In the genomic region with DNA sequence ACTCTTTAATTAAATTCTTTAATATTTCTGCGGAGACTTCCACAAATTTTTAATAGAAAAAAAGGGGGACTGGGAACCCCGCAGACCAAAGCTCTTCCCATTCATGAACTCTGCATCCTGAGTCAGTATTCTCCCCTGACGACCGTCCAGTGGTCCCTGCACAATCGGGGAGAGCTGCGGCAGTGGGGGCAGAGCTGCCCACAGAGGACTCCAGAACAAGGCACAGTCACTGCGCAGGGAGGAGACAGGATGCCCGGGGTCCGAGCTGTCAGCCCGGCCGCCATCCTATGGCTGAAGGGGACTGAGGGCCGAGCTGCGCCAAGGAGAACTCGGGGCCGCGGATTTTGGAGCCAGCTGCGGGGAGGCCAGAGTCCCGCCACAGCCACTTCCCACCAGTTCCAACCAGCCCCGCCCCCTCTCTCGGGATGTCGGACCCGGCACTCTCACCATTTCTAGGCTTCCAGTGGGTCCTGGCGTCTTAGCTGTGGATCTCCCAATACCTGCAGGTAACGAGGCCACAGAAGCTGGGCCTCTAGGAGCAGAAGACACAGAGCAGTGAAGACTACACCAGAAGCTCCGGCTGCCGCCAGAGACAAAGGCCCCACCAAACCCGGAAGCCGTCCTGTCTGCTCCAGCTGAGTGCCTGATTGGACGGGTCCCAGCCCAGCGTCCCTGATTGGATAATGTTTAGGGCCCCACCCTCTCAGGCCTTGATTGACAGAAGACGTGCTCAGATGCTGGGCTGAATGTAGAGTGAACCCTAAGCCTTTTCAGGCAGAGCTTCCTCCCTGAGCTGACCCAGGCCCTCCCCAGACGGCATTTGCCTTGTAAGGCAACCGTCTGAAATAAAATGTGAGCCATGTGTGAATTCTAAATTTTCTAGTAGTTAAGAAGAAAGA, we compare ENCODE assay signal across 8 cellular contexts. TPM values are rescaled to one million over a fixed set of nuclear protein-coding genes. Genes with fewer than 3 reads are reported as not detected.
DNase-seq lines count a peak whose midpoint lies in the region; ATAC-seq, FAIRE-seq and TF ChIP-seq lines count a peak whose summit lies in the region.

A gene with protein sequence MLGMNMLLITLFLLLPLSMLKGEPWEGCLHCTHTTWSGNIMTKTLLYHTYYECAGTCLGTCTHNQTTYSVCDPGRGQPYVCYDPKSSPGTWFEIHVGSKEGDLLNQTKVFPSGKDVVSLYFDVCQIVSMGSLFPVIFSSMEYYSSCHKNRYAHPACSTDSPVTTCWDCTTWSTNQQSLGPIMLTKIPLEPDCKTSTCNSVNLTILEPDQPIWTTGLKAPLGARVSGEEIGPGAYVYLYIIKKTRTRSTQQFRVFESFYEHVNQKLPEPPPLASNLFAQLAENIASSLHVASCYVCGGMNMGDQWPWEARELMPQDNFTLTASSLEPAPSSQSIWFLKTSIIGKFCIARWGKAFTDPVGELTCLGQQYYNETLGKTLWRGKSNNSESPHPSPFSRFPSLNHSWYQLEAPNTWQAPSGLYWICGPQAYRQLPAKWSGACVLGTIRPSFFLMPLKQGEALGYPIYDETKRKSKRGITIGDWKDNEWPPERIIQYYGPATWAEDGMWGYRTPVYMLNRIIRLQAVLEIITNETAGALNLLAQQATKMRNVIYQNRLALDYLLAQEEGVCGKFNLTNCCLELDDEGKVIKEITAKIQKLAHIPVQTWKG (minus strand): TSS at position 594 of the 899 bp plus-strand sequence. CDS start 13,661 bp downstream, outside the sequence.

- DNase-seq in NCI-H187 treated with DMSO at 0.1 percent for 48 hours (lab: John Stamatoyannopoulos, UW), result peak; percentile 95
- peak; percentile 89 for DNase-seq in astrocyte (ENCODE audit: low read depth)
- DNase-seq in hepatic stellate cell (ENCODE audit: low spot score), result peak; percentile 93
- peak; percentile 97 for DNase-seq in aorta

- no peaks in the 10 kb centered on the region for H3K36me3 ChIP-seq in astrocyte (ENCODE audit: insufficient read depth, low read length)
- no peaks in the 10 kb centered on the region for H3K36me3 ChIP-seq in rectal smooth muscle tissue (ENCODE audit: control insufficient read depth, insufficient read depth, low read length)
- H3K36me3 ChIP-seq in aorta (ENCODE audit: control insufficient read depth in 1 of 2, insufficient read depth in 2 of 2, low read length in 1 of 2), result no peaks in the 10 kb centered on the region

- peak within 1 kb of the TSS; percentile 97 for H3K4me3 Mint-ChIP-seq in astrocyte (ENCODE audit: unreplicated experiment)

- no peak for TF ChIP-seq CTCF in astrocyte (IDR thresholded peaks at IDR 0.05; ENCODE audit: insufficient read depth, low read depth, low read length)

- whole genome bisulfite sequencing in aorta, 2 donors, result 0 to 1% methylated on average over 31 to 33 of the region's 33 CpGs

- H3K27me3 ChIP-seq in astrocyte (ENCODE audit: insufficient read depth, low read length), result no peaks in the 10 kb centered on the region
- no peaks in the 10 kb centered on the region for H3K27me3 ChIP-seq in rectal smooth muscle tissue (ENCODE audit: control insufficient read depth, insufficient read depth, low read length)
- no peaks in the 10 kb centered on the region for H3K27me3 ChIP-seq in aorta (ENCODE audit: control insufficient read depth in 1 of 2, insufficient read depth in 2 of 2, low read length in 1 of 2)

- H3K9me3 ChIP-seq in astrocyte (ENCODE audit: insufficient read depth, low read depth, low read length) (peaks cover 4% of the 10 kb centered on the region), aorta (ENCODE audit: control insufficient read depth, low read length) (no peaks in the 10 kb centered on the region)

- peaks cover 6% of the 10 kb centered on the region for H3K4me1 Mint-ChIP-seq in astrocyte (ENCODE audit: low read depth, unreplicated experiment)

- peaks cover under 1% of the 10 kb centered on the region for H3K9me3 Mint-ChIP-seq in astrocyte (ENCODE audit: unreplicated experiment)

- H2AFZ ChIP-seq in astrocyte (ENCODE audit: low read depth, low read length), result peak within 1 kb of the TSS; percentile 98

- peak within 1 kb of the TSS; percentile 84 for H3K4me2 ChIP-seq in astrocyte (ENCODE audit: low read length)

- peak within 1 kb of the TSS; percentile 93 for H3K9ac ChIP-seq in astrocyte (ENCODE audit: low read length)
- H3K9ac ChIP-seq in rectal smooth muscle tissue (ENCODE audit: low read length), result peak within 1 kb of the TSS; percentile 75

- peak; percentile 100 for ATAC-seq in GM18498 (IDR thresholded peaks at IDR 0.05; ENCODE audit: unreplicated experiment)
- peak; percentile 100 for ATAC-seq in HG02885 (IDR thresholded peaks at IDR 0.05; ENCODE audit: poor library complexity, unreplicated experiment)
- ATAC-seq in aorta (ENCODE audit: low FRiP score), result peak; percentile 99

- peak within 1 kb of the TSS; percentile 90 for H3K4me3 ChIP-seq in astrocyte (ENCODE audit: insufficient read depth, low read depth, low read length)
- peak within 1 kb of the TSS; percentile 92 for H3K4me3 ChIP-seq in rectal smooth muscle tissue (ENCODE audit: low read length)
- H3K4me3 ChIP-seq in aorta (ENCODE audit: low read length in 2 of 2), result peak within 1 kb of the TSS; percentile 7 to 90

- H3K27ac Mint-ChIP-seq in astrocyte (ENCODE audit: unreplicated experiment), result peak within 1 kb of the TSS; percentile 98

- H3K36me3 Mint-ChIP-seq in astrocyte (ENCODE audit: low read depth, unreplicated experiment), result peaks cover 8% of the 10 kb centered on the region

- H3K27me3 Mint-ChIP-seq in astrocyte (ENCODE audit: low read depth, unreplicated experiment), result no peaks in the 10 kb centered on the region

- H3K27ac ChIP-seq in astrocyte (ENCODE audit: low read depth, low read length) (peak within 1 kb of the TSS; percentile 92), rectal smooth muscle tissue (ENCODE audit: low read depth, low read length) (peak within 1 kb of the TSS; percentile 92), aorta (ENCODE audit: low read depth in 1 of 2, low read length in 2 of 2) (peak within 1 kb of the TSS in 1 of 2 donors; percentile 73)

- intact Hi-C loops in T-helper 2 cell treated with Interferon-gamma antibody and Interleukin-4, amounts not matched to agents 100 ng/mL and 5 ng/mL, for 36 hours (cut with micrococcal nuclease), result loop anchor here (1.0 to 10.0 kb wide), 8 partner anchors 32 to 1082 kb away; partner anchors contain the start of genes ZNF107, ZNF273, ZNF680 and ZNF92
- intact Hi-C loops in aorta (cut with DNase I), result loop anchor here (2.0 to 10.0 kb wide), 2 partner anchors 32 to 368 kb away; partner anchors contain the start of gene ZNF92 (in 1 of the 2)

- H4K20me1 ChIP-seq in astrocyte (ENCODE audit: insufficient read depth, low read length), result peaks cover 9% of the 10 kb centered on the region

- H3K79me2 ChIP-seq in astrocyte (ENCODE audit: insufficient read depth, low read length), result peaks cover 51% of the 10 kb centered on the region

- FAIRE-seq in astrocyte (lab: Jason Lieb, UNC), result peak; percentile 43

- H3K4me1 ChIP-seq in astrocyte (ENCODE audit: insufficient read depth, low read length) (no peaks in the 10 kb centered on the region), rectal smooth muscle tissue (ENCODE audit: control insufficient read depth, insufficient read depth, low read length) (peaks cover 5% of the 10 kb centered on the region), aorta (ENCODE audit: control insufficient read depth in 1 of 2, insufficient read depth in 2 of 2, low read length in 2 of 2) (peaks cover 0 to 1% of the 10 kb centered on the region in 2 donors)

RNA-seq across cellular contexts. Expression of the gene that starts here (rescaled TPM):
- 12.7 and 14.8 TPM in 2 replicates for total RNA-seq in T-helper 2 cell treated with Interferon-gamma antibody and Interleukin-4, amounts not matched to agents 100 ng/mL and 5 ng/mL, for 36 hours
- total RNA-seq in astrocyte (17.8 and 20.2 TPM in 2 replicates), aorta (10 to 100 TPM; 22.0 to 31.3 TPM)
- polyA plus RNA-seq in aorta, result 1 to 10 TPM; 1.5 to 6.2 TPM
